ENCODE assay signal across 17 cellular contexts in genomic region chr2:10930731-10931516, GRCh38. TPM values are rescaled to one million over a fixed set of nuclear protein-coding genes. Genes with fewer than 3 reads are reported as not detected.
DNase-seq lines count a peak whose midpoint lies in the region; ATAC-seq, FAIRE-seq and TF ChIP-seq lines count a peak whose summit lies in the region.
"Had no signal": no experiment of that assay in that cellular context is flagged by ENCODE, and none has a peak within 500 bp of the region (broad histone marks: within the 10 kb centered on the region; RNA-seq: fewer than 3 reads in every experiment).

No MANE protein-coding gene starts in this region.

- H4K20me1 ChIP-seq in HCT116 (ENCODE audit: insufficient read depth), result no peaks in the 10 kb centered on the region
- no peaks in the 10 kb centered on the region for H4K20me1 ChIP-seq in astrocyte (ENCODE audit: insufficient read depth, low read length)

- peaks cover 41% of the 10 kb centered on the region for H3K4me1 ChIP-seq in A549
- peaks cover 7 to 48% of the 10 kb centered on the region in 2 experiments for H3K4me1 ChIP-seq in HCT116 (ENCODE audit: control insufficient read depth in 1 of 2, insufficient read depth in 2 of 2, low read length in 2 of 2)
- peaks cover 34% of the 10 kb centered on the region for H3K4me1 ChIP-seq in astrocyte (ENCODE audit: insufficient read depth, low read length)
- H3K4me1 ChIP-seq in Caco-2, result peaks cover 5% of the 10 kb centered on the region

- 87% methylated on average over 12 of the region's 12 CpGs for WGBS in A549 (ENCODE audit: missing lambda C conversion rate)

- intact Hi-C loops in HCT116 (cut with micrococcal nuclease), result no loop called here
- intact Hi-C loops in Caco-2 (cut with micrococcal nuclease; ENCODE audit: unreplicated experiment), result no loop called here

- H3K4me2 ChIP-seq in A549 (no peak overlapping the region), HCT116 (ENCODE audit: low read length) (no peak overlapping the region), astrocyte (ENCODE audit: low read length) (no peak overlapping the region)

- H3K27ac ChIP-seq in A549 (peak overlapping the region; percentile 2 to 93; a peak in 4 of 6 replicates), HCT116 (ENCODE audit: low read depth, low read length) (no peak overlapping the region), astrocyte (ENCODE audit: low read depth, low read length) (no peak overlapping the region)

- no peak for TF ChIP-seq POLR2A in A549 (IDR thresholded peaks at IDR 0.05; ENCODE audit: low read length)
- no peak for TF ChIP-seq POLR2A in HCT116 (IDR thresholded peaks at IDR 0.05; ENCODE audit: borderline replicate concordance, extremely low read depth, insufficient read depth, insufficient read length)

- H3K36me3 ChIP-seq in HCT116 (ENCODE audit: control insufficient read depth in 1 of 2, insufficient read depth in 2 of 2, low read length in 2 of 2), result no peaks in the 10 kb centered on the region
- H3K36me3 ChIP-seq in astrocyte (ENCODE audit: insufficient read depth, low read length), result no peaks in the 10 kb centered on the region
- no peaks in the 10 kb centered on the region for H3K36me3 ChIP-seq in Caco-2 (ENCODE audit: control insufficient read depth, insufficient read depth, low read length)

- no peaks in the 10 kb centered on the region for H3K79me2 ChIP-seq in HCT116 (ENCODE audit: insufficient read depth, low read length)
- no peaks in the 10 kb centered on the region for H3K79me2 ChIP-seq in astrocyte (ENCODE audit: insufficient read depth, low read length)

- CTCF ChIA-PET in A549 (lab: Yijun Ruan, JAX), result interaction anchor here (0.8 to 11.2 kb wide), 5 partner anchors 18 to 202 kb away, joined by 3 to 120 read pairs (median 4); partner anchors contain the start of gene KCNF1
- CTCF ChIA-PET in HCT116 (lab: Charles Lee), result no interaction called here
- CTCF ChIA-PET in Caco-2 (lab: Charles Lee), result no interaction called here

- TF ChIP-seq CTCF in A549 (IDR thresholded peaks at IDR 0.05), result no peak
- no peak for TF ChIP-seq CTCF in HCT116 (IDR thresholded peaks at IDR 0.05 in 2 of 3, conservative IDR thresholded peaks at IDR 0.05 in 1 of 3; ENCODE audit: borderline replicate concordance in 1 of 3, insufficient read depth in 1 of 3, low read depth in 2 of 3, low read length in 2 of 3)
- no peak for TF ChIP-seq CTCF in astrocyte (IDR thresholded peaks at IDR 0.05; ENCODE audit: insufficient read depth, low read depth, low read length)
- TF ChIP-seq CTCF in Caco-2 (IDR thresholded peaks at IDR 0.05; ENCODE audit: insufficient read depth in 1 of 2, low read depth in 1 of 2, low read length in 1 of 2, severe bottlenecking in 1 of 2, unreplicated experiment in 1 of 2), result no peak

- TF ChIP-seq EP300 in A549 (IDR thresholded peaks at IDR 0.05), result no peak

- H3K27ac Mint-ChIP-seq in astrocyte (ENCODE audit: unreplicated experiment) (no peak overlapping the region), Caco-2 (ENCODE audit: unreplicated experiment) (no peak overlapping the region)

- H3K36me3 Mint-ChIP-seq in astrocyte (ENCODE audit: low read depth, unreplicated experiment), result no peaks in the 10 kb centered on the region
- no peaks in the 10 kb centered on the region for H3K36me3 Mint-ChIP-seq in Caco-2 (ENCODE audit: insufficient read depth, unreplicated experiment)

- H3K27me3 ChIP-seq in HCT116 (ENCODE audit: insufficient read depth, low read length), result no peaks in the 10 kb centered on the region
- peaks cover 4% of the 10 kb centered on the region for H3K27me3 ChIP-seq in astrocyte (ENCODE audit: insufficient read depth, low read length)
- H3K27me3 ChIP-seq in Caco-2 (replicated peaks; ENCODE audit: control insufficient read depth, insufficient read depth, low read length), result no peaks in the 10 kb centered on the region; the same call in 1 of the 2 replicates

- no peak overlapping the region for H3K9ac ChIP-seq in HCT116 (ENCODE audit: low read length)
- H3K9ac ChIP-seq in astrocyte (ENCODE audit: low read length), result no peak overlapping the region

- H2AFZ ChIP-seq in HCT116 (ENCODE audit: low read depth, low read length, poor library complexity, severe bottlenecking), result no peak overlapping the region
- no peak overlapping the region for H2AFZ ChIP-seq in astrocyte (ENCODE audit: low read depth, low read length)

- H3K27me3 Mint-ChIP-seq in astrocyte (ENCODE audit: low read depth, unreplicated experiment) (peaks cover 18% of the 10 kb centered on the region), Caco-2 (ENCODE audit: insufficient read depth, unreplicated experiment) (peaks cover 2% of the 10 kb centered on the region)

- peaks cover 8% of the 10 kb centered on the region for H3K4me1 Mint-ChIP-seq in astrocyte (ENCODE audit: low read depth, unreplicated experiment)
- peaks cover 3% of the 10 kb centered on the region for H3K4me1 Mint-ChIP-seq in Caco-2 (ENCODE audit: low read depth, unreplicated experiment)

- RAD21 ChIA-PET in HCT116 (lab: Charles Lee; ENCODE audit: low non-redundant PET in 1 of 2, low total read pairs in 2 of 2, uncharacterized antibody in 2 of 2, unreplicated experiment in 2 of 2), result no interaction called here

- BruUV-seq in HCT116 (replicated peaks; lab: Mats Ljungman, UMichigan) (no TSS peak), Caco-2 (replicated peaks; lab: Mats Ljungman, UMichigan) (no TSS peak)

- H3K9me3 Mint-ChIP-seq in astrocyte (ENCODE audit: unreplicated experiment), result no peaks in the 10 kb centered on the region
- no peaks in the 10 kb centered on the region for H3K9me3 Mint-ChIP-seq in Caco-2 (ENCODE audit: unreplicated experiment)

- TF ChIP-seq RAD21 in A549 (conservative IDR thresholded peaks at IDR 0.05 in 1 of 2, IDR thresholded peaks at IDR 0.05 in 1 of 2), result 0 out of 5 replicates have a peak, but pooled peaks of 1 of the 2 experiments have one; percentile 8
- peak; percentile 25; the same call in 1 of the 2 replicates for TF ChIP-seq RAD21 in HCT116 (IDR thresholded peaks at IDR 0.05; ENCODE audit: low read depth)

- POLR2A ChIA-PET in A549 (lab: Yijun Ruan, JAX), result no interaction called here
- POLR2A ChIA-PET in HCT116 (lab: Charles Lee), result no interaction called here
- POLR2A ChIA-PET in Caco-2 (lab: Charles Lee), result no interaction called here

- H3K9me2 ChIP-seq in HCT116 (ENCODE audit: insufficient read depth), result no peaks in the 10 kb centered on the region

- no peaks in the 10 kb centered on the region for H3K9me3 ChIP-seq in A549
- H3K9me3 ChIP-seq in HCT116 (ENCODE audit: control insufficient read depth in 1 of 2, insufficient read depth in 1 of 2, low read depth in 1 of 2, low read length in 2 of 2), result no peaks in the 10 kb centered on the region
- H3K9me3 ChIP-seq in astrocyte (ENCODE audit: insufficient read depth, low read depth, low read length), result no peaks in the 10 kb centered on the region
- H3K9me3 ChIP-seq in Caco-2, result no peaks in the 10 kb centered on the region

- no peak for DNase-seq in A549 (ENCODE audit: low read depth in 1 of 2, low spot score in 1 of 2)
- no peak for DNase-seq in HCT116 (ENCODE audit: low read depth, low spot score)
- peak; percentile 19 for DNase-seq in astrocyte (ENCODE audit: low read depth)
- DNase-seq in iris pigment epithelial cell (ENCODE audit: low read depth), result peak; percentile 16
- no peak for DNase-seq in stimulated activated CD4-positive, alpha-beta T cell treated with anti-CD3 and anti-CD28 coated beads, Interleukin-2, amount 100 ng/mL, for 24 hours
- DNase-seq in SK-N-DZ (ENCODE audit: low spot score), result no peak
- DNase-seq in Caco-2, result no peak
- DNase-seq: Calu3, KBM-7, NCI-H2029 treated with DMSO at 0.1 percent for 48 hours, NCI-H510A, SHP77 treated with DMSO at 0.1 percent for 48 hours had no signal

- ATAC-seq in A549 (no peak), HCT116 (no peak), GM18520 (IDR thresholded peaks at IDR 0.05; ENCODE audit: unreplicated experiment) (no peak)

- H3K4me3 Mint-ChIP-seq in astrocyte (ENCODE audit: unreplicated experiment) (no peak overlapping the region), Caco-2 (ENCODE audit: unreplicated experiment) (no peak overlapping the region)

- FAIRE-seq in A549 (lab: Jason Lieb, UNC) (no peak), astrocyte (lab: Jason Lieb, UNC) (no peak)
- FAIRE-seq: G401.6, GM12891, GM19239, HTR-8/SVneo had no signal

- H3K4me3 ChIP-seq in A549, result no peak overlapping the region
- no peak overlapping the region for H3K4me3 ChIP-seq in HCT116 (replicated peaks in 1 of 2; ENCODE audit: low read depth in 1 of 2, low read length in 2 of 2)
- H3K4me3 ChIP-seq in astrocyte (ENCODE audit: insufficient read depth, low read depth, low read length), result no peak overlapping the region
- no peak overlapping the region for H3K4me3 ChIP-seq in Caco-2 (ENCODE audit: low read depth, low read length)

TF ChIP-seq in A549, 52 proteins besides CTCF, POLR2A, EP300 and RAD21:
- TF ChIP-seq CEBPB (IDR thresholded peaks at IDR 0.05), result 0 out of 4 replicates have a peak, but pooled peaks of 1 of the 2 experiments have one; percentile 20
- no peak for TF ChIP-seq ZSCAN20 (CRISPR knock-in tag; IDR thresholded peaks at IDR 0.05)

TF ChIP-seq in HCT116, 20 proteins besides CTCF, POLR2A, EP300 and RAD21 (continues in another document):
- TF ChIP-seq ZFX (IDR thresholded peaks at IDR 0.05) (no peak), JUND (IDR thresholded peaks at IDR 0.05) (no peak), ZNF274 (IDR thresholded peaks at IDR 0.05; ENCODE audit: low read depth, low read length) (no peak), SIN3A (IDR thresholded peaks at IDR 0.05; ENCODE audit: low read depth) (no peak), ELF1 (IDR thresholded peaks at IDR 0.05; ENCODE audit: borderline replicate concordance, low read depth) (no peak)

RNA-seq across cellular contexts. Expression of gene KCNF1, which starts 19.2 kb away (rescaled TPM):
- polyA plus RNA-seq in A549 (2011; rRNA removed) (4.4 and 5.6 TPM in 2 replicates), A549 (2017; fragmentation: RNase III; extraction: RNeasy Plus Mini Kit Qiagen cat#74134 plus additional on column Dnase treatment) (3.7 to 4.2 TPM (median 4.0 TPM) in 3 replicates)
- 16.6 and 23.6 TPM in 2 replicates for polyA plus RNA-seq in A549 (2012; cell fraction: cytosol; rRNA removed)
- polyA plus RNA-seq in A549 (2012; cell fraction: nucleus; rRNA removed), result 19.0 and 25.7 TPM in 2 replicates
- polyA minus RNA-seq in A549 (2011; rRNA and poly(A)+ RNA removed), result 8.1 and 10.3 TPM in 2 replicates
- total RNA-seq in HCT116 (2021; ENCODE audit: unreplicated experiment) (0.52 TPM), astrocyte (0.19 and 1.6 TPM in 2 replicates), Caco-2 (2022) (0.28 and 0.29 TPM in 2 replicates)
- 1.5 and 2.5 TPM in 2 replicates for polyA plus RNA-seq in HCT116 (2012)
- polyA plus RNA-seq in SK-N-DZ (2014; cell fraction: cytosol; rRNA removed), result not detected in 2 replicates
- polyA plus RNA-seq in SK-N-DZ (2014; cell fraction: nucleus; rRNA removed), result not detected in 2 replicates
- total RNA-seq: Calu3 had no signal

Comparison
In these comparisons a context has a peak if more than half of its experiments do, and no peak if none do; other contexts are left out.
1. DNase-seq: peak in astrocyte (single experiment) and iris pigment epithelial cell (single experiment); none in A549 (0 of 2), HCT116 (single experiment), stimulated activated CD4-positive, alpha-beta T cell treated with anti-CD3 and anti-CD28 coated beads, Interleukin-2, amount 100 ng/mL, for 24 hours (0 of 2), SK-N-DZ (single experiment) and Caco-2 (0 of 2).
2. H3K27ac ChIP-seq: peak in A549 (2 of 2); none in HCT116 (single experiment) and astrocyte (single experiment).